In the genomic region with DNA sequence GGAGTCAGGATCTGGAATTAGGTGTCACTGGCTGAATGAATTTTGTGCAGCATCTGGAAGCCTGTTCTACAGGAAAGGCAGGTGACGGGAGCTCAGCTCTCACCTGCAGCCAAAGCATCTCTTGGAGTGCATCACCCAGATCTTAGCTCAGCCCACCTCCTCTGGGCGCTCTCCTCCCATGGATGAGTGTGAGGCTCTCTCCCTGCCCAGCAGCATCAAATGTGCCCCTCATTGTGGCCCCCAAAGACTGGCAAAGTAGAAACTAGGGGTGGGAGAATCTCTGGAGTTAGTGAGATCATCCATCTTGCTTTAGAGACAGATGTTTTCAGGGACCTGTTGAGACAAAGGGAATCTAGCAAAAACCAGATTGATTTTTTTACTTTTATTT, we compare ENCODE assay signal across 17 cellular contexts.
DNase-seq lines count a peak whose midpoint lies in the region; ATAC-seq and TF ChIP-seq lines count a peak whose summit lies in the region.
"Had no signal": no experiment of that assay in that cellular context is flagged by ENCODE, and none has a peak within 500 bp of the region (broad histone marks: within the 10 kb centered on the region; RNA-seq: fewer than 3 reads in every experiment).

No MANE protein-coding gene starts in this region.

- ATAC-seq in RWPE2 (ENCODE audit: low read depth) (no peak), upper lobe of left lung (ENCODE audit: low FRiP score in 2 of 2) (no peak)
- ATAC-seq: HCT116 had no signal

- H3K4me1 Mint-ChIP-seq in endothelial cell (ENCODE audit: unreplicated experiment): peaks cover 6% of the 10 kb centered on the region

- H3K4me3 Mint-ChIP-seq in endothelial cell (ENCODE audit: unreplicated experiment): no peak overlapping the region
- H3K4me3 Mint-ChIP-seq: IgD-negative memory B cell had no signal

- TF ChIP-seq POLR2A in upper lobe of left lung (IDR thresholded peaks at IDR 0.05): no peak
- no peak for TF ChIP-seq POLR2A in suprapubic skin (IDR thresholded peaks at IDR 0.05)

- H3K36me3 ChIP-seq in ACC112 (ENCODE audit: insufficient read depth, low read length) (peaks cover 52% of the 10 kb centered on the region), RWPE2 (ENCODE audit: low read depth) (peaks cover 85% of the 10 kb centered on the region), upper lobe of left lung (peaks cover 0 to 52% (median 4%) of the 10 kb centered on the region in 4 donors), suprapubic skin (no peaks in the 10 kb centered on the region)
- H3K36me3 ChIP-seq: BE2C had no signal

- H3K4me3 ChIP-seq in ACC112 (ENCODE audit: low read depth, low read length): no peak overlapping the region
- no peak overlapping the region for H3K4me3 ChIP-seq in RWPE2 (ENCODE audit: severe bottlenecking)
- no peak overlapping the region for H3K4me3 ChIP-seq in upper lobe of left lung
- H3K4me3 ChIP-seq in foreskin fibroblast (ENCODE audit: low read depth in 1 of 2, low read length in 2 of 2): no peak overlapping the region
- no peak overlapping the region for H3K4me3 ChIP-seq in suprapubic skin
- H3K4me3 ChIP-seq: SK-N-MC had no signal

- 83 to 94% methylated on average over 2 of the region's 2 CpGs for WGBS in upper lobe of left lung, 2 donors
- WGBS in suprapubic skin: 75% methylated on average over 2 of the region's 2 CpGs

- TF ChIP-seq EP300 in upper lobe of left lung (IDR thresholded peaks at IDR 0.05) (no peak), suprapubic skin (IDR thresholded peaks at IDR 0.05) (no peak)

- H3K27ac ChIP-seq in ACC112 (ENCODE audit: low read depth, low read length) (peak overlapping the region; percentile 99), RWPE2 (ENCODE audit: poor library complexity, severe bottlenecking) (peak overlapping the region; percentile 96), upper lobe of left lung (peak overlapping the region in 3 of 4 donors; percentile 45 to 76 (median 73)), suprapubic skin (no peak overlapping the region)
- H3K27ac ChIP-seq: SK-N-MC had no signal

- H3K4me1 ChIP-seq in ACC112 (ENCODE audit: control insufficient read depth, insufficient read depth, low read length, unreplicated experiment): peaks cover 50% of the 10 kb centered on the region
- peaks cover 42% of the 10 kb centered on the region for H3K4me1 ChIP-seq in RWPE2 (ENCODE audit: insufficient read depth, poor library complexity, severe bottlenecking)
- H3K4me1 ChIP-seq in upper lobe of left lung: peaks cover 3 to 29% (median 16%) of the 10 kb centered on the region in 4 donors
- H3K4me1 ChIP-seq in suprapubic skin: peaks cover 36% of the 10 kb centered on the region
- H3K4me1 ChIP-seq: BE2C had no signal

- H3K9me3 ChIP-seq in RWPE2 (ENCODE audit: severe bottlenecking): no peaks in the 10 kb centered on the region
- no peaks in the 10 kb centered on the region for H3K9me3 ChIP-seq in upper lobe of left lung
- no peaks in the 10 kb centered on the region for H3K9me3 ChIP-seq in suprapubic skin
- H3K9me3 ChIP-seq: BE2C had no signal

- peaks cover 65% of the 10 kb centered on the region for H3K36me3 Mint-ChIP-seq in endothelial cell (ENCODE audit: low read depth, unreplicated experiment)
- H3K36me3 Mint-ChIP-seq: IgD-negative memory B cell had no signal

- no peaks in the 10 kb centered on the region for H3K9me3 Mint-ChIP-seq in endothelial cell (ENCODE audit: unreplicated experiment)
- H3K9me3 Mint-ChIP-seq: IgD-negative memory B cell had no signal

- peaks cover 3% of the 10 kb centered on the region for H3K79me2 ChIP-seq in ACC112 (ENCODE audit: control insufficient read depth, insufficient read depth, low read length, unreplicated experiment)

- H3K27me3 Mint-ChIP-seq in endothelial cell (ENCODE audit: unreplicated experiment): peaks cover 18% of the 10 kb centered on the region

- H3K27me3 ChIP-seq in ACC112 (ENCODE audit: insufficient read depth, low read length) (no peaks in the 10 kb centered on the region), RWPE2 (ENCODE audit: insufficient read depth, poor library complexity, severe bottlenecking) (no peaks in the 10 kb centered on the region), upper lobe of left lung (no peaks in the 10 kb centered on the region), suprapubic skin (no peaks in the 10 kb centered on the region)
- H3K27me3 ChIP-seq: BE2C had no signal

- H3K27ac Mint-ChIP-seq in endothelial cell (ENCODE audit: unreplicated experiment): no peak overlapping the region
- H3K27ac Mint-ChIP-seq: IgD-negative memory B cell had no signal

- H2AFZ ChIP-seq in ACC112 (ENCODE audit: low read length, unreplicated experiment): no peak overlapping the region

- TF ChIP-seq CTCF in RWPE2 (IDR thresholded peaks at IDR 0.05; ENCODE audit: poor library complexity, severe bottlenecking): no peak
- no peak for TF ChIP-seq CTCF in upper lobe of left lung (IDR thresholded peaks at IDR 0.05)
- TF ChIP-seq CTCF in endothelial cell (IDR thresholded peaks at IDR 0.05; ENCODE audit: unreplicated experiment): no peak
- no peak for TF ChIP-seq CTCF in foreskin fibroblast (IDR thresholded peaks at IDR 0.05; ENCODE audit: low read depth, low read length)
- TF ChIP-seq CTCF in suprapubic skin (IDR thresholded peaks at IDR 0.05): no peak

- DNase-seq in RWPE2 (ENCODE audit: low spot score) (no peak), mesenteric fat pad (ENCODE audit: low spot score) (peak; percentile 76), upper lobe of left lung (no peak), endothelial cell (ENCODE audit: low spot score) (no peak), foreskin fibroblast (no peak), suprapubic skin (ENCODE audit: low spot score in 2 of 2) (no peak)
- DNase-seq: BE2C, DMS79, Karpas-422, NCI-H187, NCI-H446, NCI-H526, SHP77 treated with DMSO at 0.1 percent for 48 hours had no signal
